9 cellular contexts compared by ENCODE assay signal in genomic region chrX:137771537-137771936, GRCh38.
"Had no signal": no experiment of that assay in that cellular context is flagged by ENCODE, and none has a peak within 500 bp of the region (broad histone marks: within the 10 kb centered on the region; RNA-seq: fewer than 3 reads in every experiment).

No MANE protein-coding gene starts in this region.

- H3K9me3 ChIP-seq: HAP-1 had no signal

- H2AFZ ChIP-seq: GM23248, GM23338 had no signal

- H3K9ac ChIP-seq: GM23248 had no signal

- H3K36me3 ChIP-seq: HAP-1 had no signal

- H3K4me2 ChIP-seq: GM23338 had no signal

- ATAC-seq: GM23338, HCT116 had no signal

- DNase-seq: GM23248, GOT3, H7, H9, HCEC 1CT, HFFc6 had no signal

- H3K4me1 ChIP-seq: HAP-1 had no signal

- H3K4me3 ChIP-seq: GM23248, GM23338, HAP-1 had no signal

- H3K27ac ChIP-seq: GM23248 had no signal
